ENCODE assay signal across 1 cellular context in genomic region chr12:14776236-14776959, GRCh38.
TF ChIP-seq lines count a peak whose summit lies in the region.

No MANE protein-coding gene starts in this region.

TF ChIP-seq in WTC11, 78 proteins besides CTCF, POLR2A, EP300 and RAD21 (continued from another document):
- no peak for TF ChIP-seq ATF6 (CRISPR knock-in tag; IDR thresholded peaks at IDR 0.05)
